In the genomic region with DNA sequence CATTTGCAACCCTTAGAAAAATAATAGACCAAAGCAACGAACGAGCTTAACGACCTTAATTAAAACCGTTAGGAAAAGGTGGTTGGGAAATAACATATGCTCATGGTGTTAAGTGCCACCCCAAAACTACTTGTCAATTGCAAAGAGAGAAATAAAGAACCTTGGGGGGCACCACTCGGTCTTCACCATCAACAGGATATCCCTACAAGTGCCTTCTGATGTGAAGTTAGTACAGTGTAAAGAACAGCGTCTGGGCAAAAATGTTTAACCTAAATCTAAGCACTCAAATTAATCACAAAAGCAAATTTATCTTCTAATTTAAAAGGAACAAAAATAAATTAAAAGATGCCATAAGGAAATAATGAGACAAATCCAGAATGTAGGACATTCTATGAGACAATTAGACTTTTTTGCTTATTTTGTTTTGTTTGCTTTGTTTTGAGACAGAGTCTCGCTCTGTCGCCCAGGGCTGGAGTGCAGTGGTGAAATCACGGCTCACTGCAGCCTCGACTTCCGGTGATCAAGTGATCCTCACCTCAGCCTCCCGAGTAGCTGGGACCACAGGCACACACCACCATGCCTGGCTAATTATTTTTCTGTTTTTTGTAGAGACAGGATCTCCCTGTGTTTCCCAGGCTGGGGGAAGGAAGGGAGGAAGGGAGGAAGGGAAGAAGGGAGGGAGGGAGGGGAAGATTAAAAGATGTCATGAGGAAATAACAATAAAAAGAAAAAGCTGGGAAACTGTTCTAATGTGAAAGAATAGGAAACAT, we compare ENCODE assay signal across 19 cellular contexts. TPM values are rescaled to one million over a fixed set of nuclear protein-coding genes. Genes with fewer than 3 reads are reported as not detected.
A peak's percentile ranks its signal among the peaks of the same experiment; 100 is the strongest.
DNase-seq lines count a peak whose midpoint lies in the region; ATAC-seq, FAIRE-seq and TF ChIP-seq lines count a peak whose summit lies in the region.
"Had no signal": no experiment of that assay in that cellular context is flagged by ENCODE, and none has a peak within 500 bp of the region (broad histone marks: within the 10 kb centered on the region; RNA-seq: fewer than 3 reads in every experiment).

No MANE protein-coding gene starts in this region.

- TF ChIP-seq CTCF in 22Rv1 (IDR thresholded peaks at IDR 0.05) = no peak
- no peak for TF ChIP-seq CTCF in A549 (IDR thresholded peaks at IDR 0.05)
- TF ChIP-seq CTCF in LNCaP clone FGC (IDR thresholded peaks at IDR 0.05; ENCODE audit: control insufficient read depth, extremely low read depth, insufficient read depth) = no peak
- no peak for TF ChIP-seq CTCF in WTC11 (IDR thresholded peaks at IDR 0.05)
- TF ChIP-seq CTCF in GM10248 (IDR thresholded peaks at IDR 0.05; ENCODE audit: control extremely low read depth, extremely low read depth, low read depth, missing control alignments) = no peak

- no peak for FAIRE-seq in A549 (lab: Jason Lieb, UNC)
- FAIRE-seq: islet of Langerhans had no signal

- H3K9me3 ChIP-seq in A549 = no peaks in the 10 kb centered on the region
- H3K9me3 ChIP-seq: BLaER1, lower lobe of right lung had no signal

- POLR2A ChIA-PET in A549 (lab: Yijun Ruan, JAX) = interaction anchor here (1.0 to 1.6 kb wide), 2 partner anchors 38 to 135 kb away, joined by 3 to 5 read pairs; a partner anchor contains a TSS
- POLR2A ChIA-PET in WTC11 (lab: Charles Lee) = interaction anchor here (1.0 kb wide), 1 partner anchor 109 kb away, joined by 3 read pairs; no protein-coding TSS in a partner anchor
- POLR2A ChIA-PET in GM10248 (lab: Yijun Ruan, JAX) = interaction anchor here (2.1 kb wide), 1 partner anchor 125 kb away, joined by 5 read pairs; a partner anchor contains a TSS

- 85% methylated on average over 12 of the region's 12 CpGs for WGBS in A549 (ENCODE audit: missing lambda C conversion rate)

- TF ChIP-seq EP300 in A549 (IDR thresholded peaks at IDR 0.05) = no peak

- peaks cover 14% of the 10 kb centered on the region for H3K4me1 ChIP-seq in A549

- no peaks in the 10 kb centered on the region for H3K36me3 Mint-ChIP-seq in WTC11
- H3K36me3 Mint-ChIP-seq: type B pancreatic cell had no signal

- H3K4me3 ChIP-seq in A549 (no peak overlapping the region), LNCaP clone FGC (ENCODE audit: low read depth, low read length) (peak overlapping the region; percentile 27; the same call in 1 of the 2 replicates)
- H3K4me3 ChIP-seq: BLaER1, hepatocyte, lower lobe of right lung, stomach had no signal

- ATAC-seq in A549 (no peak), WTC11 (no peak)

- DNase-seq in A549 (ENCODE audit: low read depth in 1 of 2, low spot score in 1 of 2) = no peak
- DNase-seq in LNCaP clone FGC (ENCODE audit: low read depth) = no peak
- no peak for DNase-seq in WTC11 (ENCODE audit: low spot score)
- no peak for DNase-seq in globus pallidus (ENCODE audit: low spot score)
- no peak for DNase-seq in iPS-NIHi7 (ENCODE audit: extremely low spot score)
- DNase-seq in GM10248 (ENCODE audit: extremely low spot score) = no peak
- DNase-seq: activated B cell treated with CpG ODN at 0.5 μM for 24 hours; activated CD4-positive, alpha-beta memory T cell treated with anti-CD3 and anti-CD28 coated beads for 36 hours; brain microvascular endothelial cell; lower lobe of right lung; NCI-H187; posterior cingulate gyrus; stomach; T-helper 2 cell had no signal

- no peaks in the 10 kb centered on the region; the same call in 1 of the 2 replicates for H3K27me3 Mint-ChIP-seq in WTC11 (ENCODE audit: low read depth)

- no peaks in the 10 kb centered on the region for H3K9me3 Mint-ChIP-seq in WTC11
- H3K9me3 Mint-ChIP-seq: type B pancreatic cell had no signal

- peak overlapping the region; percentile 43 for H3K4me2 ChIP-seq in A549
- H3K4me2 ChIP-seq: BLaER1, hepatocyte had no signal

- H3K27ac ChIP-seq in 22Rv1 (peak overlapping the region; percentile 89; the same call in 1 of the 2 replicates), A549 (no peak overlapping the region)
- H3K27ac ChIP-seq: BLaER1, brain microvascular endothelial cell, hepatocyte, lower lobe of right lung, stomach had no signal

- H3K27ac Mint-ChIP-seq in WTC11 = no peak overlapping the region

- peak overlapping the region; percentile 12; the same call in 1 of the 2 replicates for H3K4me3 Mint-ChIP-seq in WTC11

- peaks cover 25% of the 10 kb centered on the region for H3K4me1 Mint-ChIP-seq in WTC11

- no peak for TF ChIP-seq RAD21 in A549 (conservative IDR thresholded peaks at IDR 0.05 in 1 of 2, IDR thresholded peaks at IDR 0.05 in 1 of 2)

- no peak for TF ChIP-seq POLR2A in A549 (IDR thresholded peaks at IDR 0.05; ENCODE audit: low read length)

- CTCF ChIA-PET in A549 (lab: Yijun Ruan, JAX) (interaction anchor here (1.1 to 2.7 kb wide), 8 partner anchors 14 to 272 kb away, joined by 3 to 11 read pairs (median 6); no protein-coding TSS in a partner anchor), WTC11 (lab: Charles Lee) (interaction anchor here (1.0 to 2.7 kb wide), 7 partner anchors 18 to 272 kb away, joined by 3 to 13 read pairs (median 6); no protein-coding TSS in a partner anchor), GM10248 (lab: Yijun Ruan, JAX) (interaction anchor here (0.8 to 3.4 kb wide), 9 partner anchors 10 to 272 kb away, joined by 3 to 10 read pairs (median 4); a partner anchor contains a TSS)

TF ChIP-seq in A549, 52 proteins besides CTCF, POLR2A, EP300 and RAD21 (continues in another document):
- TF ChIP-seq PHF8 (IDR thresholded peaks at IDR 0.05; ENCODE audit: borderline replicate concordance, low read depth) (no peak), HOXA7 (CRISPR knock-in tag; IDR thresholded peaks at IDR 0.05) (no peak), ZC3H11A (IDR thresholded peaks at IDR 0.05) (no peak), CBX2 (IDR thresholded peaks at IDR 0.05; ENCODE audit: borderline replicate concordance, low read depth) (no peak), RARB (CRISPR knock-in tag; IDR thresholded peaks at IDR 0.05) (no peak), HOXB5 (CRISPR knock-in tag; IDR thresholded peaks at IDR 0.05) (no peak), FOSB (CRISPR knock-in tag; IDR thresholded peaks at IDR 0.05) (no peak), ZSCAN20 (CRISPR knock-in tag; IDR thresholded peaks at IDR 0.05) (no peak), CHD2 (IDR thresholded peaks at IDR 0.05; ENCODE audit: low read length, partially characterized antibody) (no peak), RNF2 (IDR thresholded peaks at IDR 0.05; ENCODE audit: borderline replicate concordance, low read depth) (no peak), JUNB (IDR thresholded peaks at IDR 0.05) (no peak), SREBF2 (IDR thresholded peaks at IDR 0.05) (no peak)
- TF ChIP-seq, protein P1, sequence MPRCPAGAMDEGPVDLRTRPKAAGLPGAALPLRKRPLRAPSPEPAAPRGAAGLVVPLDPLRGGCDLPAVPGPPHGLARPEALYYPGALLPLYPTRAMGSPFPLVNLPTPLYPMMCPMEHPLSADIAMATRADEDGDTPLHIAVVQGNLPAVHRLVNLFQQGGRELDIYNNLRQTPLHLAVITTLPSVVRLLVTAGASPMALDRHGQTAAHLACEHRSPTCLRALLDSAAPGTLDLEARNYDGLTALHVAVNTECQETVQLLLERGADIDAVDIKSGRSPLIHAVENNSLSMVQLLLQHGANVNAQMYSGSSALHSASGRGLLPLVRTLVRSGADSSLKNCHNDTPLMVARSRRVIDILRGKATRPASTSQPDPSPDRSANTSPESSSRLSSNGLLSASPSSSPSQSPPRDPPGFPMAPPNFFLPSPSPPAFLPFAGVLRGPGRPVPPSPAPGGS (IDR thresholded peaks at IDR 0.05) = no peak

TF ChIP-seq in WTC11, 78 proteins besides CTCF, POLR2A, EP300 and RAD21:
- TF ChIP-seq NR3C1 (CRISPR knock-in tag; conservative IDR thresholded peaks at IDR 0.05; ENCODE audit: low read depth) (no peak), CREM (CRISPR knock-in tag; IDR thresholded peaks at IDR 0.05) (no peak), ZNF138 (CRISPR knock-in tag; conservative IDR thresholded peaks at IDR 0.05) (no peak), NR1H2 (CRISPR knock-in tag; IDR thresholded peaks at IDR 0.05) (no peak)
- TF ChIP-seq, protein P2, sequence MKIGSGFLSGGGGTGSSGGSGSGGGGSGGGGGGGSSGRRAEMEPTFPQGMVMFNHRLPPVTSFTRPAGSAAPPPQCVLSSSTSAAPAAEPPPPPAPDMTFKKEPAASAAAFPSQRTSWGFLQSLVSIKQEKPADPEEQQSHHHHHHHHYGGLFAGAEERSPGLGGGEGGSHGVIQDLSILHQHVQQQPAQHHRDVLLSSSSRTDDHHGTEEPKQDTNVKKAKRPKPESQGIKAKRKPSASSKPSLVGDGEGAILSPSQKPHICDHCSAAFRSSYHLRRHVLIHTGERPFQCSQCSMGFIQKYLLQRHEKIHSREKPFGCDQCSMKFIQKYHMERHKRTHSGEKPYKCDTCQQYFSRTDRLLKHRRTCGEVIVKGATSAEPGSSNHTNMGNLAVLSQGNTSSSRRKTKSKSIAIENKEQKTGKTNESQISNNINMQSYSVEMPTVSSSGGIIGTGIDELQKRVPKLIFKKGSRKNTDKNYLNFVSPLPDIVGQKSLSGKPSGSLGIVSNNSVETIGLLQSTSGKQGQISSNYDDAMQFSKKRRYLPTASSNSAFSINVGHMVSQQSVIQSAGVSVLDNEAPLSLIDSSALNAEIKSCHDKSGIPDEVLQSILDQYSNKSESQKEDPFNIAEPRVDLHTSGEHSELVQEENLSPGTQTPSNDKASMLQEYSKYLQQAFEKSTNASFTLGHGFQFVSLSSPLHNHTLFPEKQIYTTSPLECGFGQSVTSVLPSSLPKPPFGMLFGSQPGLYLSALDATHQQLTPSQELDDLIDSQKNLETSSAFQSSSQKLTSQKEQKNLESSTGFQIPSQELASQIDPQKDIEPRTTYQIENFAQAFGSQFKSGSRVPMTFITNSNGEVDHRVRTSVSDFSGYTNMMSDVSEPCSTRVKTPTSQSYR (CRISPR knock-in tag; IDR thresholded peaks at IDR 0.05) = no peak
TF ChIP-seq in WTC11: peak in this region for 0.

RNA-seq across cellular contexts. Expression of a gene that starts 41.3 kb away (rescaled TPM):
- polyA plus RNA-seq in A549 (2011; rRNA removed) = 13.4 and 13.5 TPM in 2 replicates
- 4.3 and 5.5 TPM in 2 replicates for polyA plus RNA-seq in A549 (2012; cell fraction: cytosol; rRNA removed)
- polyA plus RNA-seq in A549 (2012; cell fraction: nucleus; rRNA removed) = 3.3 and 4.1 TPM in 2 replicates
- polyA plus RNA-seq in A549 (2017; fragmentation: RNase III; extraction: RNeasy Plus Mini Kit Qiagen cat#74134 plus additional on column Dnase treatment) = 4.2 to 5.1 TPM (median 4.8 TPM) in 3 replicates
- 4.9 and 11.7 TPM in 2 replicates for polyA minus RNA-seq in A549 (2011; rRNA and poly(A)+ RNA removed)
- 3.4 to 7.4 TPM (median 7.0 TPM) in 3 replicates for total RNA-seq in WTC11 (2021)

RNA-seq across cellular contexts. Expression of a gene that starts 59.2 kb away (rescaled TPM):
- polyA plus RNA-seq in A549 (2011; rRNA removed) = 6.5 and 7.0 TPM in 2 replicates
- polyA plus RNA-seq in A549 (2012; cell fraction: cytosol; rRNA removed) = 4.2 and 5.2 TPM in 2 replicates
- polyA plus RNA-seq in A549 (2012; cell fraction: nucleus; rRNA removed) = 11.0 and 17.8 TPM in 2 replicates
- 6.7 to 9.5 TPM (median 7.5 TPM) in 3 replicates for polyA plus RNA-seq in A549 (2017; fragmentation: RNase III; extraction: RNeasy Plus Mini Kit Qiagen cat#74134 plus additional on column Dnase treatment)
- 12.2 and 13.0 TPM in 2 replicates for polyA minus RNA-seq in A549 (2011; rRNA and poly(A)+ RNA removed)
- 15.6 to 18.0 TPM (median 16.2 TPM) in 3 replicates for total RNA-seq in WTC11 (2021)
